ENCODE assay signal across 20 cellular contexts in genomic region chr6:106056060-106056737, GRCh38. TPM values are rescaled to one million over a fixed set of nuclear protein-coding genes. Genes with fewer than 3 reads are reported as not detected.
DNase-seq lines count a peak whose midpoint lies in the region; ATAC-seq, FAIRE-seq and TF ChIP-seq lines count a peak whose summit lies in the region.
"Had no signal": no experiment of that assay in that cellular context is flagged by ENCODE, and none has a peak within 500 bp of the region (broad histone marks: within the 10 kb centered on the region; RNA-seq: fewer than 3 reads in every experiment).

No MANE protein-coding gene starts in this region.

- no peaks in the 10 kb centered on the region for H3K79me2 ChIP-seq in HCT116 (ENCODE audit: insufficient read depth, low read length)

- TF ChIP-seq CTCF in HCT116 (IDR thresholded peaks at IDR 0.05 in 2 of 3, conservative IDR thresholded peaks at IDR 0.05 in 1 of 3; ENCODE audit: borderline replicate concordance in 1 of 3, insufficient read depth in 1 of 3, low read depth in 2 of 3, low read length in 2 of 3) (no peak), VCaP (conservative IDR thresholded peaks at IDR 0.05) (no peak)

- no peaks in the 10 kb centered on the region for H3K36me3 ChIP-seq in HCT116 (ENCODE audit: control insufficient read depth in 1 of 2, insufficient read depth in 2 of 2, low read length in 2 of 2)
- H3K36me3 ChIP-seq: vagina had no signal

- no TSS peak for BruUV-seq in HCT116 (replicated peaks; lab: Mats Ljungman, UMichigan)

- H3K27me3 ChIP-seq in HCT116 (ENCODE audit: insufficient read depth, low read length): no peaks in the 10 kb centered on the region
- H3K27me3 ChIP-seq: vagina had no signal

- FAIRE-seq in GM12891 (lab: Jason Lieb, UNC): no peak
- no peak for FAIRE-seq in urothelium cell line (lab: Jason Lieb, UNC)
- FAIRE-seq: endothelial cell of umbilical vein had no signal

- CTCF ChIA-PET in activated CD4-positive, alpha-beta T cell treated with anti-CD3 and anti-CD28 coated beads for 36 hours (lab: Charles Lee): interaction anchor here (0.8 to 1.4 kb wide), 3 partner anchors 29 to 168 kb away, joined by 3 read pairs; no protein-coding TSS in a partner anchor
- CTCF ChIA-PET in HCT116 (lab: Charles Lee): no interaction called here

- TF ChIP-seq POLR2A in HCT116 (IDR thresholded peaks at IDR 0.05; ENCODE audit: borderline replicate concordance, extremely low read depth, insufficient read depth, insufficient read length) (no peak), GM12891 (IDR thresholded peaks at IDR 0.05; ENCODE audit: low read depth, low read length) (no peak)

- DNase-seq in activated CD4-positive, alpha-beta T cell treated with anti-CD3 and anti-CD28 coated beads, Interleukin-2, amount 10 ng/mL, durations not matched to agents 24 days and 14 days: peak; percentile 75
- no peak for DNase-seq in activated CD4-positive, alpha-beta T cell treated with anti-CD3 and anti-CD28 coated beads for 36 hours
- DNase-seq in HCT116 (ENCODE audit: low read depth, low spot score): no peak
- DNase-seq in myocyte (ENCODE audit: low read depth): peak; percentile 5
- no peak for DNase-seq in GM12891 (ENCODE audit: insufficient read length, low spot score)
- no peak for DNase-seq in urothelium cell line (ENCODE audit: low spot score)
- DNase-seq: foreskin melanocyte; IMR-90; left colon; NCI-H1092; NCI-H2081 treated with DMSO at 0.1 percent for 48 hours; occipital lobe; stimulated activated CD4-positive, alpha-beta T cell treated with anti-CD3 and anti-CD28 coated beads, Interleukin-2, amount 100 ng/mL, for 24 hours had no signal

- RAD21 ChIA-PET in HCT116 (lab: Charles Lee; ENCODE audit: low non-redundant PET in 1 of 2, low total read pairs in 2 of 2, uncharacterized antibody in 2 of 2, unreplicated experiment in 2 of 2): no interaction called here

- peak overlapping the region; percentile 25 for H2AFZ ChIP-seq in HCT116 (ENCODE audit: low read depth, low read length, poor library complexity, severe bottlenecking)

- no peaks in the 10 kb centered on the region for H3K9me3 ChIP-seq in HCT116 (ENCODE audit: control insufficient read depth in 1 of 2, insufficient read depth in 1 of 2, low read depth in 1 of 2, low read length in 2 of 2)
- H3K9me3 ChIP-seq: vagina had no signal

- TF ChIP-seq RAD21 in HCT116 (IDR thresholded peaks at IDR 0.05; ENCODE audit: low read depth): no peak

- intact Hi-C loops in activated CD4-positive, alpha-beta T cell treated with anti-CD3 and anti-CD28 coated beads, Interleukin-2, amount 10 ng/mL, durations not matched to agents 24 days and 14 days (cut with micrococcal nuclease): no loop called here
- intact Hi-C loops in activated CD4-positive, alpha-beta T cell treated with anti-CD3 and anti-CD28 coated beads for 36 hours (cut with DNase I, micrococcal nuclease): no loop called here
- intact Hi-C loops in HCT116 (cut with micrococcal nuclease): no loop called here

- peaks cover 2 to 10% of the 10 kb centered on the region in 2 experiments; a peak in 2 of 4 replicates for H3K4me1 ChIP-seq in HCT116 (ENCODE audit: control insufficient read depth in 1 of 2, insufficient read depth in 2 of 2, low read length in 2 of 2)

- H3K9ac ChIP-seq in HCT116 (ENCODE audit: low read length): no peak overlapping the region

- H4K20me1 ChIP-seq in HCT116 (ENCODE audit: insufficient read depth): no peaks in the 10 kb centered on the region

- H3K4me3 ChIP-seq in HCT116 (replicated peaks in 1 of 2; ENCODE audit: low read depth in 1 of 2, low read length in 2 of 2): no peak overlapping the region
- H3K4me3 ChIP-seq: coronary artery, vagina had no signal

- no peak overlapping the region for H3K27ac ChIP-seq in HCT116 (ENCODE audit: low read depth, low read length)
- H3K27ac ChIP-seq in VCaP: peak overlapping the region; percentile 82
- H3K27ac ChIP-seq: coronary artery, vagina had no signal

- peaks cover 4% of the 10 kb centered on the region for H3K27me3 Mint-ChIP-seq in activated CD4-positive, alpha-beta T cell treated with anti-CD3 and anti-CD28 coated beads, Interleukin-2, amount 10 ng/mL, durations not matched to agents 24 days and 14 days
- no peaks in the 10 kb centered on the region for H3K27me3 Mint-ChIP-seq in activated CD4-positive, alpha-beta T cell treated with anti-CD3 and anti-CD28 coated beads for 36 hours

- POLR2A ChIA-PET in activated CD4-positive, alpha-beta T cell treated with anti-CD3 and anti-CD28 coated beads for 36 hours (lab: Charles Lee): no interaction called here
- POLR2A ChIA-PET in HCT116 (lab: Charles Lee): no interaction called here

- H3K36me3 Mint-ChIP-seq in activated CD4-positive, alpha-beta T cell treated with anti-CD3 and anti-CD28 coated beads, Interleukin-2, amount 10 ng/mL, durations not matched to agents 24 days and 14 days (ENCODE audit: low read depth): peaks cover 2% of the 10 kb centered on the region
- no peaks in the 10 kb centered on the region for H3K36me3 Mint-ChIP-seq in activated CD4-positive, alpha-beta T cell treated with anti-CD3 and anti-CD28 coated beads for 36 hours (ENCODE audit: low read depth)

- H3K4me2 ChIP-seq in HCT116 (ENCODE audit: low read length): 0 out of 2 replicates have a peak overlapping the region, but pooled peaks have one; percentile 18

- H3K27ac Mint-ChIP-seq in activated CD4-positive, alpha-beta T cell treated with anti-CD3 and anti-CD28 coated beads, Interleukin-2, amount 10 ng/mL, durations not matched to agents 24 days and 14 days: peak overlapping the region; percentile 34
- H3K27ac Mint-ChIP-seq in activated CD4-positive, alpha-beta T cell treated with anti-CD3 and anti-CD28 coated beads for 36 hours: no peak overlapping the region

- H3K4me3 Mint-ChIP-seq in activated CD4-positive, alpha-beta T cell treated with anti-CD3 and anti-CD28 coated beads, Interleukin-2, amount 10 ng/mL, durations not matched to agents 24 days and 14 days: peak overlapping the region; percentile 48
- H3K4me3 Mint-ChIP-seq in activated CD4-positive, alpha-beta T cell treated with anti-CD3 and anti-CD28 coated beads for 36 hours: no peak overlapping the region

- no peaks in the 10 kb centered on the region for H3K9me2 ChIP-seq in HCT116 (ENCODE audit: insufficient read depth)

- H3K9me3 Mint-ChIP-seq in activated CD4-positive, alpha-beta T cell treated with anti-CD3 and anti-CD28 coated beads, Interleukin-2, amount 10 ng/mL, durations not matched to agents 24 days and 14 days: no peaks in the 10 kb centered on the region
- H3K9me3 Mint-ChIP-seq in activated CD4-positive, alpha-beta T cell treated with anti-CD3 and anti-CD28 coated beads for 36 hours (ENCODE audit: low read depth): no peaks in the 10 kb centered on the region

- ATAC-seq in activated CD4-positive, alpha-beta T cell treated with anti-CD3 and anti-CD28 coated beads for 36 hours: no peak
- ATAC-seq in HCT116: no peak
- ATAC-seq in HG03045 (IDR thresholded peaks at IDR 0.05; ENCODE audit: unreplicated experiment): no peak
- ATAC-seq: sciatic nerve, SK-N-SH treated with all-trans-retinoic acid at 6 μM for 48 hours had no signal

- H3K4me1 Mint-ChIP-seq in activated CD4-positive, alpha-beta T cell treated with anti-CD3 and anti-CD28 coated beads, Interleukin-2, amount 10 ng/mL, durations not matched to agents 24 days and 14 days: peaks cover 11% of the 10 kb centered on the region
- H3K4me1 Mint-ChIP-seq in activated CD4-positive, alpha-beta T cell treated with anti-CD3 and anti-CD28 coated beads for 36 hours: peaks cover 16% of the 10 kb centered on the region

TF ChIP-seq in HCT116, 20 proteins besides CTCF, POLR2A, EP300 and RAD21 (continues in another document):
- TF ChIP-seq ZBTB33 (IDR thresholded peaks at IDR 0.05; ENCODE audit: extremely low read depth, insufficient replicate concordance, low read length) (no peak), ELF1 (IDR thresholded peaks at IDR 0.05; ENCODE audit: borderline replicate concordance, low read depth) (no peak), CEBPB (IDR thresholded peaks at IDR 0.05; ENCODE audit: low read depth) (no peak)

TF ChIP-seq in GM12891, 5 proteins besides CTCF, POLR2A, EP300 and RAD21:
- TF ChIP-seq TAF1 (IDR thresholded peaks at IDR 0.05; ENCODE audit: low read depth, low read length): no peak
- TF ChIP-seq POU2F2 (IDR thresholded peaks at IDR 0.05; ENCODE audit: low read depth, low read length): no peak
- TF ChIP-seq PAX5 (IDR thresholded peaks at IDR 0.05; ENCODE audit: insufficient read depth, low read length, severe bottlenecking): no peak
- TF ChIP-seq POLR2AphosphoS5 (IDR thresholded peaks at IDR 0.05; ENCODE audit: low read depth, low read length): no peak
- TF ChIP-seq SPI1 (IDR thresholded peaks at IDR 0.05; ENCODE audit: low read depth, low read length): no peak
TF ChIP-seq in GM12891: peak in this region for 0.

RNA-seq across cellular contexts. Expression of gene PRDM1, which starts 29.9 kb away (rescaled TPM):
- 35.9 and 37.4 TPM in 2 replicates for total RNA-seq in activated CD4-positive, alpha-beta T cell treated with anti-CD3 and anti-CD28 coated beads, Interleukin-2, amount 10 ng/mL, durations not matched to agents 24 days and 14 days
- total RNA-seq in activated CD4-positive, alpha-beta T cell treated with anti-CD3 and anti-CD28 coated beads for 36 hours: 10 to 100 TPM; 20.1 to 35.6 TPM
- total RNA-seq in HCT116 (2021; ENCODE audit: unreplicated experiment): 3.4 TPM
- polyA plus RNA-seq in HCT116 (2012): 1.3 and 2.6 TPM in 2 replicates
- 0.67 and 0.94 TPM in 2 replicates for total RNA-seq in myocyte
- polyA plus RNA-seq in myocyte (2012): 0.81 TPM
- polyA plus RNA-seq in GM12891 (2012; ENCODE audit: low read depth, missing spikeins): 2.4 TPM

Comparison
In these comparisons a context has a peak if more than half of its experiments do, and no peak if none do; other contexts are left out.
1. DNase-seq: peak in activated CD4-positive, alpha-beta T cell treated with anti-CD3 and anti-CD28 coated beads, Interleukin-2, amount 10 ng/mL, durations not matched to agents 24 days and 14 days (single experiment) and myocyte (single experiment); none in activated CD4-positive, alpha-beta T cell treated with anti-CD3 and anti-CD28 coated beads for 36 hours (single experiment), HCT116 (single experiment), GM12891 (single experiment) and urothelium cell line (single experiment).